In genomic region chr7:99928994-99929729, GRCh38 we compare ENCODE assay signal across 8 cellular contexts. TPM values are rescaled to one million over a fixed set of nuclear protein-coding genes. Genes with fewer than 3 reads are reported as not detected.
DNase-seq lines count a peak whose midpoint lies in the region; ATAC-seq, FAIRE-seq and TF ChIP-seq lines count a peak whose summit lies in the region.

Gene GJC3, minus strand, starts transcription at chr7:99929620. Its CDS starts 0 bp downstream, at chr7:99929620.

- no peaks in the 10 kb centered on the region for H3K9me3 Mint-ChIP-seq in activated naive CD8-positive, alpha-beta T cell (ENCODE audit: low read depth)

- H3K36me3 Mint-ChIP-seq in activated naive CD8-positive, alpha-beta T cell: no peaks in the 10 kb centered on the region

- H2AFZ ChIP-seq in PC-9 (peak within 1 kb of the TSS; percentile 64), parathyroid adenoma (peak within 1 kb of the TSS; percentile 80)

- POLR2A ChIA-PET in PC-9 (lab: Charles Lee; ENCODE audit: unreplicated experiment): interaction anchor here (0.5 to 0.7 kb wide), 4 partner anchors 10 to 1027 kb away, joined by 3 to 4 read pairs (median 3); partner anchors contain the start of gene TRIM4

- H3K36me3 ChIP-seq in PC-9 (ENCODE audit: low read depth): no peaks in the 10 kb centered on the region
- H3K36me3 ChIP-seq in parathyroid adenoma (ENCODE audit: control insufficient read depth, insufficient read depth, low read length): no peaks in the 10 kb centered on the region

- intact Hi-C loops in PC-9 (cut with micrococcal nuclease; ENCODE audit: unreplicated experiment) (loop anchor here (1.0 to 5.0 kb wide), 2 partner anchors 48 to 62 kb away; partner anchors contain the start of gene AZGP1), Right ventricle myocardium superior (cut with DNase I) (no loop called here)

- no peak for TF ChIP-seq EP300 in Ishikawa (IDR thresholded peaks at IDR 0.05; ENCODE audit: borderline replicate concordance)

- no peaks in the 10 kb centered on the region for H4K20me1 ChIP-seq in PC-9 (ENCODE audit: insufficient read depth)

- peak within 1 kb of the TSS; percentile 77 for H3K4me3 Mint-ChIP-seq in activated naive CD8-positive, alpha-beta T cell

- no peak for FAIRE-seq in H54 (lab: Jason Lieb, UNC)

- ATAC-seq in Right ventricle myocardium superior (ENCODE audit: poor library complexity) (peak; percentile 96), HG02588 (IDR thresholded peaks at IDR 0.05; ENCODE audit: unreplicated experiment) (no peak)

- no peaks in the 10 kb centered on the region for H3K79me2 ChIP-seq in PC-9 (ENCODE audit: low read depth)
- no peaks in the 10 kb centered on the region for H3K79me2 ChIP-seq in parathyroid adenoma

- no peak for TF ChIP-seq POLR2A in H54 (IDR thresholded peaks at IDR 0.05; ENCODE audit: low read depth, low read length)

- no peak within 1 kb of the TSS for H3K9ac ChIP-seq in parathyroid adenoma

- peaks cover 8% of the 10 kb centered on the region for H3K27me3 Mint-ChIP-seq in activated naive CD8-positive, alpha-beta T cell

- CTCF ChIA-PET in PC-9 (lab: Charles Lee): interaction anchor here (0.5 to 1.0 kb wide), 4 partner anchors 10 to 298 kb away, joined by 3 to 5 read pairs (median 4); partner anchors contain the start of gene TRIM4

- no peaks in the 10 kb centered on the region for H3K9me2 ChIP-seq in PC-9 (ENCODE audit: insufficient read depth)

- peak; percentile 36; the same call in 1 of the 2 replicates for TF ChIP-seq RAD21 in Ishikawa (IDR thresholded peaks at IDR 0.05; ENCODE audit: low read depth)

- peak within 1 kb of the TSS; percentile 59 for H3K27ac Mint-ChIP-seq in activated naive CD8-positive, alpha-beta T cell

- peaks cover 32% of the 10 kb centered on the region for H3K4me1 Mint-ChIP-seq in activated naive CD8-positive, alpha-beta T cell (ENCODE audit: low read depth)

- H3K4me1 ChIP-seq in PC-9 (replicated peaks; ENCODE audit: insufficient read depth) (0 out of 2 replicates have a peak, but pooled peaks cover 3% of the 10 kb centered on the region), parathyroid adenoma (peaks cover 7% of the 10 kb centered on the region)

- DNase-seq in DMS 273 treated with DMSO at 0.1 percent for 48 hours (lab: John Stamatoyannopoulos, UW) (peak; percentile 52), PC-9 (peak; percentile 58 to 68), Right ventricle myocardium superior (peak; percentile 75), H54 (ENCODE audit: insufficient read length, low spot score) (no peak)

- no peaks in the 10 kb centered on the region for H3F3A ChIP-seq in PC-9 (ENCODE audit: insufficient read depth, low read depth)

- H3K27me3 ChIP-seq in PC-9 (ENCODE audit: insufficient read depth, low read depth): peaks cover 63% of the 10 kb centered on the region
- no peaks in the 10 kb centered on the region for H3K27me3 ChIP-seq in parathyroid adenoma (ENCODE audit: control insufficient read depth, insufficient read depth, low read length)

- H3K4me3 ChIP-seq in PC-9: peak within 1 kb of the TSS; percentile 48; the same call in 1 of the 2 replicates
- peak within 1 kb of the TSS; percentile 3 for H3K4me3 ChIP-seq in parathyroid adenoma (ENCODE audit: low read depth, low read length)

- H3K9me3 ChIP-seq in PC-9 (ENCODE audit: insufficient read depth, low read depth) (no peaks in the 10 kb centered on the region; the same call in 1 of the 2 replicates), parathyroid adenoma (ENCODE audit: control insufficient read depth, low read length) (no peaks in the 10 kb centered on the region)

- H3K27ac ChIP-seq in PC-9 (no peak within 1 kb of the TSS), parathyroid adenoma (peak within 1 kb of the TSS; percentile 3)

- no TSS peak for BruUV-seq in PC-9 (replicated peaks; lab: Mats Ljungman, UMichigan)

- H3K4me2 ChIP-seq in PC-9: peak within 1 kb of the TSS; percentile 76
- H3K4me2 ChIP-seq in parathyroid adenoma (ENCODE audit: low read length): peak within 1 kb of the TSS; percentile 57

- TF ChIP-seq CTCF in PC-9 (conservative IDR thresholded peaks at IDR 0.05) (peak; percentile 58), parathyroid adenoma (IDR thresholded peaks at IDR 0.05) (peak; percentile 51)

TF ChIP-seq in Ishikawa, 13 proteins besides CTCF, POLR2A, EP300 and RAD21:
- no peak for TF ChIP-seq CREB1 (IDR thresholded peaks at IDR 0.05; ENCODE audit: low read depth)
- no peak for TF ChIP-seq YY1 (IDR thresholded peaks at IDR 0.05; ENCODE audit: low read depth)
- TF ChIP-seq FOXM1 (IDR thresholded peaks at IDR 0.05; ENCODE audit: borderline replicate concordance, low read depth): no peak
- no peak for TF ChIP-seq NFIC (IDR thresholded peaks at IDR 0.05)
- TF ChIP-seq USF1 (IDR thresholded peaks at IDR 0.05): peak; percentile 73
- no peak for TF ChIP-seq ZBTB7A (IDR thresholded peaks at IDR 0.05; ENCODE audit: low read depth)
TF ChIP-seq in Ishikawa: peak in this region for 1.

RNA-seq across cellular contexts. Expression of gene GJC3, which starts in this region (rescaled TPM):
- total RNA-seq in PC-9 (2021) (not detected in 2 replicates), Right ventricle myocardium superior (0.19 TPM)

Comparison
In these comparisons a context has a peak if more than half of its experiments do, and no peak if none do; other contexts are left out.
1. Peak in DNase-seq, H3K4me3 ChIP-seq and H3K4me2 ChIP-seq in PC-9; RNA of the gene not detected or under 1 TPM.
2. Peak in DNase-seq and ATAC-seq in Right ventricle myocardium superior; RNA of the gene not detected or under 1 TPM.